In genomic region chr16:71900336-71900735, GRCh38 we compare ENCODE assay signal across 10 cellular contexts. TPM values are rescaled to one million over a fixed set of nuclear protein-coding genes. Genes with fewer than 3 reads are reported as not detected.
DNase-seq lines count a peak whose midpoint lies in the region; ATAC-seq and TF ChIP-seq lines count a peak whose summit lies in the region.
"Had no signal": no experiment of that assay in that cellular context is flagged by ENCODE, and none has a peak within 500 bp of the region (broad histone marks: within the 10 kb centered on the region; RNA-seq: fewer than 3 reads in every experiment).

No MANE protein-coding gene starts in this region.

- DNase-seq in NOMO-1 treated with DMSO at 0.1 percent for 48 hours (lab: John Stamatoyannopoulos, UW; ENCODE audit: unreplicated experiment) (peak; percentile 56), NOMO-1 treated with dmso at 0.1 percent for 144 hours (lab: John Stamatoyannopoulos, UW; ENCODE audit: unreplicated experiment) (no peak), SKM-1 (lab: John Stamatoyannopoulos, UW; ENCODE audit: unreplicated experiment) (peak; percentile 50), fibroblast of pulmonary artery (ENCODE audit: low read depth) (peak; percentile 25), gastrocnemius medialis (no peak), GOT3 (lab: John Stamatoyannopoulos, UW) (no peak)
- DNase-seq: amniotic stem cell, NCI-H2171 treated with DMSO at 0.1 percent for 48 hours had no signal

- in situ Hi-C loops in gastrocnemius medialis (cut with MboI; ENCODE audit: low sequenced_read_pairs in 4 of 4), result no loop called here

- no peaks in the 10 kb centered on the region for H3K36me3 ChIP-seq in gastrocnemius medialis

- H3K4me1 ChIP-seq in gastrocnemius medialis, result peaks cover 28 to 39% of the 10 kb centered on the region in 2 donors

- ATAC-seq in gastrocnemius medialis (no peak), GM18907 (IDR thresholded peaks at IDR 0.05; ENCODE audit: unreplicated experiment) (no peak), GM18517 (IDR thresholded peaks at IDR 0.05; ENCODE audit: unreplicated experiment) (no peak)

- no peaks in the 10 kb centered on the region for H3K9me3 ChIP-seq in gastrocnemius medialis

- no peak for TF ChIP-seq CTCF in fibroblast of pulmonary artery (IDR thresholded peaks at IDR 0.05; ENCODE audit: low read length, missing control alignments)
- no peak for TF ChIP-seq CTCF in gastrocnemius medialis (IDR thresholded peaks at IDR 0.05 in 4 of 5, conservative IDR thresholded peaks at IDR 0.05 in 1 of 5)

- no peak overlapping the region for H3K4me3 ChIP-seq in fibroblast of pulmonary artery (replicated peaks; ENCODE audit: low read depth, low read length)
- no peak overlapping the region for H3K4me3 ChIP-seq in gastrocnemius medialis

- no peak for TF ChIP-seq POLR2A in gastrocnemius medialis (IDR thresholded peaks at IDR 0.05)

- intact Hi-C loops in gastrocnemius medialis (cut with DNase I; ENCODE audit: low total_unique reads), result no loop called here

- H3K27me3 ChIP-seq in gastrocnemius medialis, result no peaks in the 10 kb centered on the region

- peak overlapping the region; percentile 33 to 97 (median 46) for H3K27ac ChIP-seq in gastrocnemius medialis

RNA-seq across cellular contexts. Expression of gene IST1, which starts 5.0 kb away (rescaled TPM):
- total RNA-seq in gastrocnemius medialis, result 100 to 1,000 TPM in 2 of 4 donors, 10 to 100 TPM in 2; 90.8 to 141 (median 112) TPM

RNA-seq across cellular contexts. Expression of gene ZNF821, which starts 16.4 kb away (rescaled TPM):
- 10 to 100 TPM in 1 of 4 donors, 1 to 10 TPM in 3; 4.0 to 19.4 (median 8.1) TPM for total RNA-seq in gastrocnemius medialis

RNA-seq across cellular contexts. Expression of gene ATXN1L, which starts 54.6 kb away (rescaled TPM):
- total RNA-seq in gastrocnemius medialis, result 10 to 100 TPM; 15.8 to 22.6 (median 19.4) TPM

Comparison
In these comparisons a context has a peak if more than half of its experiments do, and no peak if none do; other contexts are left out.
1. DNase-seq: peak in NOMO-1 treated with DMSO at 0.1 percent for 48 hours (single experiment), SKM-1 (single experiment) and fibroblast of pulmonary artery (single experiment); none in NOMO-1 treated with dmso at 0.1 percent for 144 hours (single experiment), gastrocnemius medialis (0 of 2) and GOT3 (single experiment).